ENCODE assay signal across 18 cellular contexts in the genomic region with DNA sequence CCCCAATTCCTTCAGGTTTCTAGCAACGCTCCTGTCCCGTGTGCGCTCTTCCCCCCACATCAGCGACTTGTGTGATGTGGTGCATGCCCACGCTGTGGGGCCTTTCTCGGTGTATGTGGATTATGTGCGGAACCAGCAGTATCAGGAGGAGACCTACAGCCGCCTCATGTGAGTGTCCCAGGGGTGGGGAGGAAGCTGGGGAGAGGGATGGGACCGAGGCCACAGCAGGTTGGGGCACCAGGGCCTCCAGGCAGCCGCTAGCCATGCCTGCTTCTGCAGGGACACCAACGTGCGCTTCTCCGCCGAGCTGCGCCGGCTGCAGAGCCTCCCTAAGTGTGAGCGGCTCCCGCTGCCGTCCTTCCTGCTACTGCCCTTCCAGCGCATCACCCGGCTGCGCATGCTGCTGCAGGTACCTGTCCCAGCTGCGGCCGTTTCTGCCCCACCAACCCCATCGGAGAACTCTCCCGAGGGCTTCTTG. TPM values are rescaled to one million over a fixed set of nuclear protein-coding genes. Genes with fewer than 3 reads are reported as not detected.
DNase-seq lines count a peak whose midpoint lies in the region; ATAC-seq and TF ChIP-seq lines count a peak whose summit lies in the region.
"Had no signal": no experiment of that assay in that cellular context is flagged by ENCODE, and none has a peak within 500 bp of the region (broad histone marks: within the 10 kb centered on the region; RNA-seq: fewer than 3 reads in every experiment).

No MANE protein-coding gene starts in this region.

- H3K27ac ChIP-seq in heart left ventricle, result no peak overlapping the region
- no peak overlapping the region for H3K27ac ChIP-seq in right atrium auricular region
- no peak overlapping the region for H3K27ac ChIP-seq in ectodermal cell (ENCODE audit: insufficient read depth, low read depth, low read length, poor library complexity, severe bottlenecking)
- no peak overlapping the region for H3K27ac ChIP-seq in vagina
- H3K27ac ChIP-seq in substantia nigra (ENCODE audit: low read depth, low read length, poor library complexity, severe bottlenecking), result no peak overlapping the region
- H3K27ac ChIP-seq: uterus had no signal

- TF ChIP-seq CTCF in heart left ventricle (IDR thresholded peaks at IDR 0.05), result no peak
- TF ChIP-seq CTCF in right atrium auricular region (IDR thresholded peaks at IDR 0.05), result no peak
- TF ChIP-seq CTCF in vagina (IDR thresholded peaks at IDR 0.05), result no peak

- H3K9me3 ChIP-seq in heart left ventricle (no peaks in the 10 kb centered on the region), right atrium auricular region (no peaks in the 10 kb centered on the region), ectodermal cell (ENCODE audit: control insufficient read depth, low read length) (no peaks in the 10 kb centered on the region), vagina (no peaks in the 10 kb centered on the region)
- H3K9me3 ChIP-seq: uterus had no signal

- DNase-seq in heart left ventricle, result no peak
- DNase-seq in right atrium auricular region (ENCODE audit: low spot score), result no peak
- DNase-seq in left kidney (ENCODE audit: low read depth, low spot score), result peak; percentile 55
- no peak for DNase-seq in stimulated activated CD4-positive, alpha-beta T cell treated with anti-CD3 and anti-CD28 coated beads, Interleukin-1b, Interleukin-23, amount 100 ng/mL, for 48 hours
- no peak for DNase-seq in vagina (ENCODE audit: extremely low spot score in 2 of 2)
- DNase-seq in substantia nigra (lab: John Stamatoyannopoulos, UW), result no peak
- DNase-seq: activated CD8-positive, alpha-beta T cell treated with anti-CD3 and anti-CD28 coated beads, Interleukin-2, amount 10 ng/mL, durations not matched to agents 7 days and 5 days; activated effector memory CD4-positive, alpha-beta T cell treated with Interleukin-2 at 50 U/mL for 16 hours; aorta; dermis blood vessel endothelial cell; NCI-H1092; NCI-H510A; OCI-M1; stimulated activated CD4-positive, alpha-beta T cell treated with anti-CD3 and anti-CD28 coated beads, Interleukin-4, amount 100 ng/mL, for 4 hours; uterus had no signal

- H3K36me3 ChIP-seq in heart left ventricle (peaks cover 0 to 51% (median 28%) of the 10 kb centered on the region in 9 donors), right atrium auricular region (no peaks in the 10 kb centered on the region), ectodermal cell (ENCODE audit: control insufficient read depth, insufficient read depth, low read length) (no peaks in the 10 kb centered on the region), vagina (no peaks in the 10 kb centered on the region)
- H3K36me3 ChIP-seq: uterus had no signal

- H3K4me1 ChIP-seq in heart left ventricle (peaks cover 0 to 32% (median 17%) of the 10 kb centered on the region in 12 donors), right atrium auricular region (peaks cover 0 to 19% of the 10 kb centered on the region in 2 donors), ectodermal cell (ENCODE audit: control insufficient read depth, insufficient read depth, low read length) (peaks cover 14% of the 10 kb centered on the region), vagina (peaks cover 13% of the 10 kb centered on the region)
- H3K4me1 ChIP-seq: uterus had no signal

- peaks cover 3 to 50% (median 9%) of the 10 kb centered on the region in 9 donors for H3K27me3 ChIP-seq in heart left ventricle
- peaks cover 0 to 5% of the 10 kb centered on the region in 2 donors for H3K27me3 ChIP-seq in right atrium auricular region
- peaks cover 47% of the 10 kb centered on the region for H3K27me3 ChIP-seq in ectodermal cell (ENCODE audit: control insufficient read depth, insufficient read depth, low read length, poor library complexity, severe bottlenecking)
- peaks cover 5% of the 10 kb centered on the region for H3K27me3 ChIP-seq in vagina

- H3K4me3 ChIP-seq in heart left ventricle (peak overlapping the region in 8 of 12 donors; percentile 0 to 26 (median 6)), right atrium auricular region (peak overlapping the region in 1 of 2 donors; percentile 28), ectodermal cell (ENCODE audit: insufficient read depth, low read depth, low read length) (peak overlapping the region; percentile 38), vagina (no peak overlapping the region)
- H3K4me3 ChIP-seq: uterus had no signal

- ATAC-seq in heart left ventricle (no peak), GM21515 (IDR thresholded peaks at IDR 0.05; ENCODE audit: unreplicated experiment) (no peak)
- ATAC-seq: activated CD8-positive, alpha-beta T cell treated with anti-CD3 and anti-CD28 coated beads, Interleukin-2, amount 10 ng/mL, durations not matched to agents 7 days and 5 days had no signal

- 39 to 51% (median 47%) methylated on average over 18 to 26 of the region's 26 CpGs for WGBS in heart left ventricle, 4 donors
- 11 to 12% methylated on average over 26 of the region's 26 CpGs for WGBS in ectodermal cell, 2 experiments

- intact Hi-C loops in heart left ventricle (cut with DNase I), result loop anchor here in 1 of 10 donors (10.0 kb wide), 1 partner anchor 59 kb away; the partner anchor contains the start of gene KRABD2
- intact Hi-C loops in vagina (cut with DNase I), result no loop called here

- TF ChIP-seq POLR2A in heart left ventricle (IDR thresholded peaks at IDR 0.05) (no peak), vagina (IDR thresholded peaks at IDR 0.05) (no peak)

RNA-seq across cellular contexts. Expression of gene ARHGEF15, which starts 5.7 kb away (rescaled TPM):
- total RNA-seq in heart left ventricle, result 10 to 100 TPM; 14.3 to 40.5 (median 18.2) TPM
- 10 to 100 TPM; 11.9 to 15.8 TPM for polyA plus RNA-seq in heart left ventricle
- 10 to 100 TPM in 1 of 2 donors, 1 to 10 TPM in 1; 5.9 to 18.7 TPM for total RNA-seq in right atrium auricular region
- not detected for polyA plus RNA-seq in ectodermal cell (2013, experiment 1 of 4)
- polyA plus RNA-seq in ectodermal cell (2013, experiment 2 of 4), result 0.05 TPM
- polyA plus RNA-seq in ectodermal cell (2013, experiment 3 of 4), result 0.43 TPM
- polyA plus RNA-seq in ectodermal cell (2013, experiment 4 of 4), result 0.24 TPM
- total RNA-seq in vagina, result 17.2 TPM
- total RNA-seq: activated CD8-positive, alpha-beta T cell treated with anti-CD3 and anti-CD28 coated beads, Interleukin-2, amount 10 ng/mL, durations not matched to agents 7 days and 5 days had no signal

RNA-seq across cellular contexts. Expression of gene SLC25A35, which starts 20.6 kb away (rescaled TPM):
- total RNA-seq in heart left ventricle (1 to 10 TPM in 8 of 9 donors, under 1 TPM in 1; 0.52 to 7.5 (median 2.1) TPM), right atrium auricular region (1 to 10 TPM; 1.2 to 1.6 TPM), vagina (8.3 TPM)
- 1 to 10 TPM; 2.2 to 3.9 TPM for polyA plus RNA-seq in heart left ventricle
- 4.5 TPM for polyA plus RNA-seq in ectodermal cell (2013, experiment 1 of 4)
- polyA plus RNA-seq in ectodermal cell (2013, experiment 2 of 4), result 3.4 TPM
- 3.5 TPM for polyA plus RNA-seq in ectodermal cell (2013, experiment 3 of 4)
- polyA plus RNA-seq in ectodermal cell (2013, experiment 4 of 4), result 3.0 TPM

RNA-seq across cellular contexts. Expression of gene ODF4, which starts 23.9 kb away (rescaled TPM):
- total RNA-seq in heart left ventricle (not detected), right atrium auricular region (not detected), vagina (not detected)
- polyA plus RNA-seq in heart left ventricle, result not detected
- polyA plus RNA-seq in ectodermal cell (2013, experiment 1 of 4), result not detected
- not detected for polyA plus RNA-seq in ectodermal cell (2013, experiment 2 of 4)
- not detected for polyA plus RNA-seq in ectodermal cell (2013, experiment 3 of 4)
- not detected for polyA plus RNA-seq in ectodermal cell (2013, experiment 4 of 4)
- total RNA-seq: activated CD8-positive, alpha-beta T cell treated with anti-CD3 and anti-CD28 coated beads, Interleukin-2, amount 10 ng/mL, durations not matched to agents 7 days and 5 days; aorta; dermis blood vessel endothelial cell; kidney epithelial cell; uterus had no signal
- polyA plus RNA-seq: aorta had no signal

RNA-seq across cellular contexts. Expression of gene RANGRF, which starts 27.3 kb away (rescaled TPM):
- 10 to 100 TPM; 22.3 to 33.6 (median 27.1) TPM for total RNA-seq in heart left ventricle
- 10 to 100 TPM; 36.3 to 54.2 TPM for polyA plus RNA-seq in heart left ventricle
- 10 to 100 TPM; 24.1 to 29.9 TPM for total RNA-seq in right atrium auricular region
- 48.0 TPM for polyA plus RNA-seq in ectodermal cell (2013, experiment 1 of 4)
- 40.6 TPM for polyA plus RNA-seq in ectodermal cell (2013, experiment 2 of 4)
- 34.6 TPM for polyA plus RNA-seq in ectodermal cell (2013, experiment 3 of 4)
- 34.6 TPM for polyA plus RNA-seq in ectodermal cell (2013, experiment 4 of 4)
- 19.4 TPM for total RNA-seq in vagina

Comparison
In these comparisons a context has a peak if more than half of its experiments do, and no peak if none do; other contexts are left out.
1. H3K4me3 ChIP-seq: peak in heart left ventricle (8 of 12) and ectodermal cell (single experiment); none in vagina (0 of 2).